Comparison of ENCODE assay signal across 23 cellular contexts in the genomic region with DNA sequence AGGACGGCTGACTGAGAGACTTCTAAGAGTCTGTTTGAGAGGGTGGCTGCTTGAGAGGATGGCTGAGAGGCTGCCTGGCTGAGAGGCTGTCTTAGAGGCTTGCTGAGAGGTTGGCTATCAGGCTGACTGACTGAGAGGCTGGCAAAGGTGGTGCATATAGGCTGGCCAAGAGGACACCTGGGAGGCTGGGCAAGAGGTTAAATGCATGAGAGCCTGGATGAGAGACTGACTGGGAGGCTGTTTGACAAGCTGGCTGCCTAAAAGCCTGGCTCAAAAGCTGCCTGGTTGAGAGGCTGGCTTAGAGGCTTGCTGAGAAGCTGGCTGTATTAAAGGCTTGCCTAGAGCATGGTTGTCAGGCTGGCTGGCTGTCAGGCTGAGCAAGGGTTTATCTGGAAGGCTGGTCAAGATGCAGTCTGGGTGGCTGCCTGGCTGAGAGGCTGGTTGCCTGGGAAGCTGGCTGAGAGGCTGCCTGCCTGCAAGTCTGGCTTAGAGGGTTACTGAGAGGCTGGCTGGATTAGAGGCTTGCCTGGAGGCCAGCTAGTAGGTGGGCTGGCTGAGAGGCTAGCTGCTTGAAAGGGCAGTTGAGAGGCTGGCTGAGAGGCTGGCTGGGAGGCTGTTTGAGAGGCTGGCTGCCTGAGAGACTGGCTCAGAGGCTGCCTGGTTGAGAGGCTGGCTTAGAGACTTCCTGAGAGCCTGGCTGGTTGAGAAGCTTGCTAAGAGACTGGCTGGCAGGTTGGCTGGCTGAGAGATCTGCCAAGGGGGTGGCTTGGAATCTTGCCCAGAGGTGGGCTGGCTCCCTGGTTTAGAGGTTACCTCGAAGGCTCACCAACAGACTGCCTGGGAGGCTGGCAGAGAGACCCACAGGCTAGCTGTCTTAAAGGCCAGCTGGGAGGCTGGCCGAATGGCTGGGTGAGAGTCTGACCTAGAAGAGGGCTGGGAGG. TPM values are rescaled to one million over a fixed set of nuclear protein-coding genes. Genes with fewer than 3 reads are reported as not detected.
DNase-seq lines count a peak whose midpoint lies in the region; ATAC-seq and TF ChIP-seq lines count a peak whose summit lies in the region.
"Had no signal": no experiment of that assay in that cellular context is flagged by ENCODE, and none has a peak within 500 bp of the region (broad histone marks: within the 10 kb centered on the region; RNA-seq: fewer than 3 reads in every experiment).

No MANE protein-coding gene starts in this region.

- TF ChIP-seq POLR2A in prostate gland (IDR thresholded peaks at IDR 0.05), result no peak

- no peak overlapping the region for H3K4me3 ChIP-seq in left lung
- peak overlapping the region; percentile 41 to 51 for H3K4me3 ChIP-seq in tibial artery
- no peak overlapping the region for H3K4me3 ChIP-seq in prostate gland
- H3K4me3 ChIP-seq: left ventricle myocardium inferior, spleen had no signal

- H3K36me3 ChIP-seq in left lung (no peaks in the 10 kb centered on the region), tibial artery (no peaks in the 10 kb centered on the region), prostate gland (no peaks in the 10 kb centered on the region)
- H3K36me3 ChIP-seq: left ventricle myocardium inferior, spleen had no signal

- intact Hi-C loops in left lung (cut with DNase I), result no loop called here
- intact Hi-C loops in tibial artery (cut with DNase I; ENCODE audit: low total_unique reads), result no loop called here
- intact Hi-C loops in prostate gland (cut with DNase I), result no loop called here

- H3K27ac ChIP-seq in left lung, result peak overlapping the region in 1 of 2 donors; percentile 29
- H3K27ac ChIP-seq in tibial artery, result peak overlapping the region; percentile 94 to 95
- no peak overlapping the region for H3K27ac ChIP-seq in prostate gland
- H3K27ac ChIP-seq: spleen had no signal

- DNase-seq in NCI-H2227 (lab: John Stamatoyannopoulos, UW; ENCODE audit: unreplicated experiment) (peak; percentile 11), NCI-H2227 treated with DMSO at 0.1 percent for 48 hours (lab: John Stamatoyannopoulos, UW) (no peak), NCI-H510A treated with DMSO at 0.1 percent for 48 hours (lab: John Stamatoyannopoulos, UW) (peak; percentile 71), left lung (peak; percentile 64 to 72), tibial artery (no peak), COR-L47 (lab: John Stamatoyannopoulos, UW) (no peak), prostate gland (ENCODE audit: low spot score) (no peak)
- DNase-seq: activated CD4-positive, alpha-beta memory T cell treated with anti-CD3 and anti-CD28 coated beads, Interleukin-2, amount 10 ng/mL, durations not matched to agents 7 days and 5 days; activated naive CD4-positive, alpha-beta T cell; left ventricle myocardium inferior; NCI-H1048; retina; RPMI8226; SK-N-SH; spleen; stimulated activated CD4-positive, alpha-beta T cell treated with anti-CD3 and anti-CD28 coated beads, Interleukin-4, amount 100 ng/mL, for 24 hours had no signal

- H3K9me3 ChIP-seq in left lung (no peaks in the 10 kb centered on the region), tibial artery (no peaks in the 10 kb centered on the region), prostate gland (no peaks in the 10 kb centered on the region)
- H3K9me3 ChIP-seq: left ventricle myocardium inferior, SK-N-SH, spleen had no signal

- 31% methylated on average over 3 of the region's 3 CpGs for WGBS in prostate gland

- H3K27me3 ChIP-seq in left lung, result no peaks in the 10 kb centered on the region
- H3K27me3 ChIP-seq in tibial artery, result no peaks in the 10 kb centered on the region
- no peaks in the 10 kb centered on the region for H3K27me3 ChIP-seq in prostate gland (replicated peaks; ENCODE audit: insufficient read depth)

- ATAC-seq in left lung (peak; percentile 49), GM21825 (IDR thresholded peaks at IDR 0.05; ENCODE audit: unreplicated experiment) (no peak)
- ATAC-seq: HCT116, WTC11 had no signal

- TF ChIP-seq CTCF in left lung (IDR thresholded peaks at IDR 0.05) (no peak), tibial artery (IDR thresholded peaks at IDR 0.05) (no peak), prostate gland (IDR thresholded peaks at IDR 0.05) (no peak)

- H3K4me1 ChIP-seq in left lung (peaks cover 2 to 4% of the 10 kb centered on the region in 2 donors), tibial artery (peaks cover 0 to 49% (median 26%) of the 10 kb centered on the region in 4 donors), prostate gland (replicated peaks) (no peaks in the 10 kb centered on the region)
- H3K4me1 ChIP-seq: spleen had no signal

RNA-seq across cellular contexts. Expression of a gene that starts 38.3 kb away (rescaled TPM):
- total RNA-seq in left lung (not detected), prostate gland (not detected)
- total RNA-seq: A172; activated CD4-positive, alpha-beta memory T cell treated with anti-CD3 and anti-CD28 coated beads, Interleukin-2, amount 10 ng/mL, durations not matched to agents 7 days and 5 days; chondrocyte; glomerular endothelial cell; HT1080; left ventricle myocardium inferior; spleen had no signal

Comparison
In these comparisons a context has a peak if more than half of its experiments do, and no peak if none do; other contexts are left out.
1. DNase-seq: peak in NCI-H2227 (single experiment), NCI-H510A treated with DMSO at 0.1 percent for 48 hours (single experiment) and left lung (2 of 2); none in NCI-H2227 treated with DMSO at 0.1 percent for 48 hours (single experiment), tibial artery (0 of 2), COR-L47 (single experiment) and prostate gland (single experiment).
2. H3K27ac ChIP-seq: peak in tibial artery (2 of 2); none in prostate gland (0 of 2).
3. H3K4me3 ChIP-seq: peak in tibial artery (2 of 2); none in left lung (0 of 2) and prostate gland (0 of 2).